Comparison of ENCODE assay signal across 37 cellular contexts in genomic region chr20:60762386-60762785, GRCh38.
"Had no signal": no experiment of that assay in that cellular context is flagged by ENCODE, and none has a peak within 500 bp of the region (broad histone marks: within the 10 kb centered on the region; RNA-seq: fewer than 3 reads in every experiment).

No MANE protein-coding gene starts in this region.

- H3K36me3 Mint-ChIP-seq: activated naive CD4-positive, alpha-beta T cell treated with anti-CD3 and anti-CD28 coated beads, Interleukin-2, amount 10 ng/mL, durations not matched to agents 7 days and 5 days; activated naive CD4-positive, alpha-beta T cell treated with anti-CD3 and anti-CD28 coated beads, Interleukin-2, amount 50 U/mL, for 24 hours; activated naive CD4-positive, alpha-beta T cell treated with anti-CD3 and anti-CD28 coated beads, Interleukin-2, amount 50 U/mL, for 72 hours; activated naive CD8-positive, alpha-beta T cell; activated naive CD8-positive, alpha-beta T cell treated with anti-CD3 and anti-CD28 coated beads for 36 hours; activated naive CD8-positive, alpha-beta T cell treated with anti-CD3 and anti-CD28 coated beads, Interleukin-2, amount 10 ng/mL, durations not matched to agents 7 days and 5 days; brain had no signal

- H3K27ac ChIP-seq: adrenal gland, ascending aorta, body of pancreas, brain microvascular endothelial cell, breast epithelium, cardiac muscle cell had no signal

- H3K27me3 ChIP-seq: adrenal gland, ascending aorta, body of pancreas, brain microvascular endothelial cell, breast epithelium, cardiac muscle cell had no signal

- H3K9me3 Mint-ChIP-seq: activated naive CD4-positive, alpha-beta T cell treated with anti-CD3 and anti-CD28 coated beads for 36 hours; activated naive CD4-positive, alpha-beta T cell treated with anti-CD3 and anti-CD28 coated beads, Interleukin-2, amount 50 U/mL, for 24 hours; activated naive CD8-positive, alpha-beta T cell treated with anti-CD3 and anti-CD28 coated beads for 36 hours; activated naive CD8-positive, alpha-beta T cell treated with anti-CD3 and anti-CD28 coated beads, Interleukin-2, amount 10 ng/mL, durations not matched to agents 7 days and 5 days; activated naive CD8-positive, alpha-beta T cell treated with anti-CD3 and anti-CD28 coated beads, Interleukin-2, amount 50 U/mL, for 24 hours; activated T-cell treated with anti-CD3 and anti-CD28 coated beads, Interleukin-2, amount 50 U/mL, for 24 hours; activated T-cell treated with anti-CD3 and anti-CD28 coated beads, Interleukin-2, amount 50 U/mL, for 4 hours; activated T-cell treated with anti-CD3 and anti-CD28 coated beads, Interleukin-2, amount 50 U/mL, for 72 hours; activated T-helper 1 cell treated with anti-CD3 and anti-CD28 coated beads, Interleukin-12 subunit alpha, Interleukin-12 subunit beta, Interleukin-2, Interleukin-4 antibody, amounts not matched to agents 30 ng/mL and 10 ng/mL and 1 ng/mL, durations not matched to agents 14 hours and 24 hours and 36 hours; activated T-helper 17 cell treated with anti-CD3 and anti-CD28 coated beads, Interleukin-2, amount 50 U/mL, for 72 hours; activated T-helper 2 cell treated with anti-CD3 and anti-CD28 coated beads, Interferon-gamma antibody, Interleukin-2, Interleukin-4, amounts not matched to agents 10 μg/mL and 5 μg/mL and 100 μg/mL, durations not matched to agents 14 hours and 24 hours and 36 hours; brain; central memory CD8-positive, alpha-beta T cell had no signal

- H3K4me3 ChIP-seq: adrenal gland, ascending aorta, body of pancreas, breast epithelium, cardiac muscle cell had no signal

- H3K4me3 Mint-ChIP-seq: activated naive CD4-positive, alpha-beta T cell treated with anti-CD3 and anti-CD28 coated beads for 36 hours; activated naive CD4-positive, alpha-beta T cell treated with anti-CD3 and anti-CD28 coated beads, Interleukin-2, amount 10 ng/mL, durations not matched to agents 7 days and 5 days; activated naive CD4-positive, alpha-beta T cell treated with anti-CD3 and anti-CD28 coated beads, Interleukin-2, amount 50 U/mL, for 24 hours; activated naive CD8-positive, alpha-beta T cell; activated naive CD8-positive, alpha-beta T cell treated with anti-CD3 and anti-CD28 coated beads for 36 hours; activated naive CD8-positive, alpha-beta T cell treated with anti-CD3 and anti-CD28 coated beads, Interleukin-2, amount 10 ng/mL, durations not matched to agents 7 days and 5 days; activated naive CD8-positive, alpha-beta T cell treated with anti-CD3 and anti-CD28 coated beads, Interleukin-2, amount 50 U/mL, for 24 hours; activated T-cell treated with anti-CD3 and anti-CD28 coated beads, Interleukin-2, amount 50 U/mL, for 24 hours; activated T-cell treated with anti-CD3 and anti-CD28 coated beads, Interleukin-2, amount 50 U/mL, for 4 hours; activated T-cell treated with anti-CD3 and anti-CD28 coated beads, Interleukin-2, amount 50 U/mL, for 72 hours; activated T-helper 1 cell treated with anti-CD3 and anti-CD28 coated beads, Interleukin-12 subunit alpha, Interleukin-12 subunit beta, Interleukin-2, Interleukin-4 antibody, amounts not matched to agents 30 ng/mL and 10 ng/mL and 1 ng/mL, durations not matched to agents 14 hours and 24 hours and 36 hours; activated T-helper 17 cell treated with anti-CD3 and anti-CD28 coated beads, Interleukin-2, amount 50 U/mL, for 72 hours; brain; central memory CD8-positive, alpha-beta T cell had no signal

- H3K4me1 Mint-ChIP-seq: activated naive CD4-positive, alpha-beta T cell treated with anti-CD3 and anti-CD28 coated beads, Interleukin-2, amount 10 ng/mL, durations not matched to agents 7 days and 5 days; activated naive CD4-positive, alpha-beta T cell treated with anti-CD3 and anti-CD28 coated beads, Interleukin-2, amount 50 U/mL, for 24 hours; activated naive CD8-positive, alpha-beta T cell treated with anti-CD3 and anti-CD28 coated beads for 36 hours; activated naive CD8-positive, alpha-beta T cell treated with anti-CD3 and anti-CD28 coated beads, Interleukin-2, amount 10 ng/mL, durations not matched to agents 7 days and 5 days; activated naive CD8-positive, alpha-beta T cell treated with anti-CD3 and anti-CD28 coated beads, Interleukin-2, amount 50 U/mL, for 24 hours; activated T-helper 17 cell treated with anti-CD3 and anti-CD28 coated beads, Interleukin-2, amount 50 U/mL, for 72 hours; central memory CD8-positive, alpha-beta T cell had no signal

- H3K4me1 ChIP-seq: adrenal gland, ascending aorta, body of pancreas, breast epithelium had no signal

- DNase-seq: activated effector memory CD4-positive, alpha-beta T cell treated with anti-CD3 and anti-CD28 coated beads, Interleukin-2, amount 50 U/mL, for 16 hours; activated effector memory CD4-positive, alpha-beta T cell treated with Interleukin-2 at 50 U/mL for 16 hours; activated gamma-delta T cell; activated gamma-delta T cell treated with Interleukin-2 at 50 U/mL for 16 hours; activated naive CD4-positive, alpha-beta T cell; activated naive CD4-positive, alpha-beta T cell treated with anti-CD3 and anti-CD28 coated beads for 36 hours; activated naive CD4-positive, alpha-beta T cell treated with anti-CD3 and anti-CD28 coated beads, Interleukin-2, amount 10 ng/mL, durations not matched to agents 7 days and 5 days; activated naive CD4-positive, alpha-beta T cell treated with anti-CD3 and anti-CD28 coated beads, Interleukin-2, amount 50 U/mL, for 16 hours; activated naive CD4-positive, alpha-beta T cell treated with Interleukin-2 at 50 U/mL for 16 hours; activated naive CD8-positive, alpha-beta T cell treated with anti-CD3 and anti-CD28 coated beads for 36 hours; activated naive CD8-positive, alpha-beta T cell treated with anti-CD3 and anti-CD28 coated beads, Interleukin-2, amount 10 ng/mL, durations not matched to agents 7 days and 5 days; activated naive CD8-positive, alpha-beta T cell treated with anti-CD3 and anti-CD28 coated beads, Interleukin-2, amount 50 U/mL, for 24 hours; activated T-cell treated with anti-CD3 and anti-CD28 coated beads, Interleukin-2, amount 50 U/mL, for 24 hours; activated T-cell treated with anti-CD3 and anti-CD28 coated beads, Interleukin-2, amount 50 U/mL, for 4 hours; activated T-cell treated with anti-CD3 and anti-CD28 coated beads, Interleukin-2, amount 50 U/mL, for 48 hours; activated T-cell treated with anti-CD3 and anti-CD28 coated beads, Interleukin-2, amount 50 U/mL, for 72 hours; adrenal gland; amniotic stem cell; amygdala; anterior cingulate cortex; aorta; body of pancreas; brain microvascular endothelial cell; caudate nucleus; central memory CD4-positive, alpha-beta T cell; cerebellar nuclear complex had no signal

- H3K9me3 ChIP-seq: adrenal gland, ascending aorta, body of pancreas, breast epithelium had no signal

- H3K27me3 Mint-ChIP-seq: activated naive CD4-positive, alpha-beta T cell treated with anti-CD3 and anti-CD28 coated beads, Interleukin-2, amount 10 ng/mL, durations not matched to agents 7 days and 5 days; activated naive CD8-positive, alpha-beta T cell treated with anti-CD3 and anti-CD28 coated beads for 36 hours; activated naive CD8-positive, alpha-beta T cell treated with anti-CD3 and anti-CD28 coated beads, Interleukin-2, amount 50 U/mL, for 24 hours; activated T-helper 17 cell treated with anti-CD3 and anti-CD28 coated beads, Interleukin-2, amount 50 U/mL, for 72 hours; central memory CD8-positive, alpha-beta T cell had no signal

- H3K36me3 ChIP-seq: adrenal gland, ascending aorta, brain microvascular endothelial cell, breast epithelium, cardiac muscle cell had no signal

- ATAC-seq: activated naive CD4-positive, alpha-beta T cell treated with anti-CD3 and anti-CD28 coated beads, Interleukin-2, amount 50 U/mL, for 72 hours; activated naive CD8-positive, alpha-beta T cell treated with anti-CD3 and anti-CD28 coated beads, Interleukin-2, amount 50 U/mL, for 24 hours; activated T-cell treated with anti-CD3 and anti-CD28 coated beads, Interleukin-2, amount 50 U/mL, for 4 hours; activated T-cell treated with anti-CD3 and anti-CD28 coated beads, Interleukin-2, amount 50 U/mL, for 72 hours; activated T-helper 17 cell treated with anti-CD3 and anti-CD28 coated beads, Interleukin-2, amount 50 U/mL, for 72 hours; body of pancreas had no signal

- H3K27ac Mint-ChIP-seq: activated naive CD4-positive, alpha-beta T cell treated with anti-CD3 and anti-CD28 coated beads for 36 hours; activated naive CD4-positive, alpha-beta T cell treated with anti-CD3 and anti-CD28 coated beads, Interleukin-2, amount 10 ng/mL, durations not matched to agents 7 days and 5 days; activated naive CD4-positive, alpha-beta T cell treated with anti-CD3 and anti-CD28 coated beads, Interleukin-2, amount 50 U/mL, for 24 hours; activated naive CD4-positive, alpha-beta T cell treated with anti-CD3 and anti-CD28 coated beads, Interleukin-2, amount 50 U/mL, for 72 hours; activated naive CD8-positive, alpha-beta T cell; activated naive CD8-positive, alpha-beta T cell treated with anti-CD3 and anti-CD28 coated beads for 36 hours; activated naive CD8-positive, alpha-beta T cell treated with anti-CD3 and anti-CD28 coated beads, Interleukin-2, amount 10 ng/mL, durations not matched to agents 7 days and 5 days; activated naive CD8-positive, alpha-beta T cell treated with anti-CD3 and anti-CD28 coated beads, Interleukin-2, amount 50 U/mL, for 24 hours; activated T-cell treated with anti-CD3 and anti-CD28 coated beads, Interleukin-2, amount 50 U/mL, for 24 hours; activated T-cell treated with anti-CD3 and anti-CD28 coated beads, Interleukin-2, amount 50 U/mL, for 72 hours; activated T-helper 1 cell treated with anti-CD3 and anti-CD28 coated beads, Interleukin-12 subunit alpha, Interleukin-12 subunit beta, Interleukin-2, Interleukin-4 antibody, amounts not matched to agents 30 ng/mL and 10 ng/mL and 1 ng/mL, durations not matched to agents 14 hours and 24 hours and 36 hours; activated T-helper 17 cell treated with anti-CD3 and anti-CD28 coated beads, Interleukin-2, amount 50 U/mL, for 72 hours; activated T-helper 2 cell treated with anti-CD3 and anti-CD28 coated beads, Interferon-gamma antibody, Interleukin-2, Interleukin-4, amounts not matched to agents 10 μg/mL and 5 μg/mL and 100 μg/mL, durations not matched to agents 14 hours and 24 hours and 36 hours; brain had no signal
